Comparison of ENCODE assay signal across 18 cellular contexts in the genomic region with DNA sequence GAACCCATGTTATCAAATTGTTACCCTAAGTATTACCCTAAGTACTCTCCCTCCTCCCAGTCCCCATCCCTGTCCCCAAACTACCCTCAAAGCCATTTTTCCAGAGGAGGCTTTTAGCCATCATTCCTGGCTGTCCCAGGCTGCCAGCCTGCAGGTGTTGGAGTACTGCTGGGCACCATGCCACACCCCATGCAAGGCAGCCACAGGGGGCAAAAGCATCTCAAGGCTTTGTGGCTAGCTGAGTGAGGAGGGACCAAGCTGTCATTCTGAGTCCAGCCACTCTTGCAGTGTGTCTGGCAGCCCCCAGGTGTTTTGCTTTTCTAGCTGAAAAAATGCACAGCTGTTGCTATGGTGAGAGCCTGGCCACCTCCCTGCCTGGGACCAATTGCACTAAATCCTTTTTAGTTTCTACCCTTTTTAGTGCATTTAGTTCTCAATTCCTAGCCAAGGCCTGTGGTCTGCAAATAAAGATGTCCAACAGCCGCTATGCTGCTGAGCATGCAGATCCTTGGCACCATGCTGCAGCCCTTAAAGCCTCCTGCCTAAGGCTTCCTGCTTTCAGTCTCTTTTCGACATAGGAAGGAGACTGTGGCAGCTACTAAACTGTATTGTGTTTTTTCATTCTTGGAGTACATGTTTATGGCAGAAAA. TPM values are rescaled to one million over a fixed set of nuclear protein-coding genes. Genes with fewer than 3 reads are reported as not detected.
DNase-seq lines count a peak whose midpoint lies in the region; ATAC-seq and TF ChIP-seq lines count a peak whose summit lies in the region.
"Had no signal": no experiment of that assay in that cellular context is flagged by ENCODE, and none has a peak within 500 bp of the region (broad histone marks: within the 10 kb centered on the region; RNA-seq: fewer than 3 reads in every experiment).

No MANE protein-coding gene starts in this region.

- H3K4me3 ChIP-seq in rectal smooth muscle tissue (ENCODE audit: low read length) (no peak overlapping the region), PC-9 (no peak overlapping the region)
- H3K4me3 ChIP-seq: hepatocyte, Peyer's patch, SJSA1 had no signal

- H3K27me3 Mint-ChIP-seq in T-helper 2 cell treated with Interferon-gamma antibody and Interleukin-4, amounts not matched to agents 5 μg/mL and 100 μg/mL, for 36 hours (ENCODE audit: low read depth) = no peaks in the 10 kb centered on the region
- H3K27me3 Mint-ChIP-seq: B cell had no signal

- DNase-seq in NCI-H1417 (lab: John Stamatoyannopoulos, UW) (peak; percentile 9 to 68 (median 15)), NCI-H1417 treated with DMSO at 0.1 percent for 48 hours (lab: John Stamatoyannopoulos, UW) (no peak), NAMALWA (ENCODE audit: low spot score) (peak; percentile 23), PC-9 (no peak)
- no peak for DNase-seq in T-helper 2 cell treated with Interferon-gamma antibody and Interleukin-4, amounts not matched to agents 5 μg/mL and 100 μg/mL, for 36 hours (ENCODE audit: low spot score)
- DNase-seq: H9, NCI-H187, Peyer's patch, retina had no signal

- no peaks in the 10 kb centered on the region for H3F3A ChIP-seq in PC-9 (ENCODE audit: insufficient read depth, low read depth)

- H3K4me1 ChIP-seq in rectal smooth muscle tissue (ENCODE audit: control insufficient read depth, insufficient read depth, low read length) (peaks cover 26% of the 10 kb centered on the region), PC-9 (replicated peaks; ENCODE audit: insufficient read depth) (no peaks in the 10 kb centered on the region)
- H3K4me1 ChIP-seq: Peyer's patch had no signal

- CTCF ChIA-PET in PC-9 (lab: Charles Lee) = no interaction called here

- POLR2A ChIA-PET in PC-9 (lab: Charles Lee; ENCODE audit: unreplicated experiment) = no interaction called here

- H3K27ac Mint-ChIP-seq in T-helper 2 cell treated with Interferon-gamma antibody and Interleukin-4, amounts not matched to agents 5 μg/mL and 100 μg/mL, for 36 hours = no peak overlapping the region
- H3K27ac Mint-ChIP-seq: B cell; H9; T-helper 1 cell treated with Interleukin-12 subunit alpha and Interleukin-12 subunit beta and Interleukin-4 antibody, amounts not matched to agents 30 μg/mL and 1 μg/mL, for 36 hours had no signal

- H3K4me2 ChIP-seq in PC-9 = no peak overlapping the region
- H3K4me2 ChIP-seq: hepatocyte had no signal

- H3K36me3 ChIP-seq in rectal smooth muscle tissue (ENCODE audit: control insufficient read depth, insufficient read depth, low read length) = peaks cover 17% of the 10 kb centered on the region
- H3K36me3 ChIP-seq in PC-9 (ENCODE audit: low read depth) = 0 out of 2 replicates have a peak, but pooled peaks cover 10% of the 10 kb centered on the region

- H3K36me3 Mint-ChIP-seq in T-helper 2 cell treated with Interferon-gamma antibody and Interleukin-4, amounts not matched to agents 5 μg/mL and 100 μg/mL, for 36 hours (ENCODE audit: low read depth) = peaks cover 21% of the 10 kb centered on the region

- intact Hi-C loops in PC-9 (cut with micrococcal nuclease; ENCODE audit: unreplicated experiment) = no loop called here

- no peak for ATAC-seq in HG03521 (IDR thresholded peaks at IDR 0.05; ENCODE audit: unreplicated experiment)

- H3K9me3 ChIP-seq in PC-9 (ENCODE audit: insufficient read depth, low read depth) = no peaks in the 10 kb centered on the region
- H3K9me3 ChIP-seq: neutrophil, Peyer's patch, SJSA1 had no signal

- H3K9me3 Mint-ChIP-seq in T-helper 2 cell treated with Interferon-gamma antibody and Interleukin-4, amounts not matched to agents 5 μg/mL and 100 μg/mL, for 36 hours = no peaks in the 10 kb centered on the region
- H3K9me3 Mint-ChIP-seq: H9; T-helper 1 cell treated with Interleukin-12 subunit alpha and Interleukin-12 subunit beta and Interleukin-4 antibody, amounts not matched to agents 30 μg/mL and 1 μg/mL, for 36 hours had no signal

- no peaks in the 10 kb centered on the region for H3K9me2 ChIP-seq in PC-9 (ENCODE audit: insufficient read depth)

- no peak overlapping the region for H3K9ac ChIP-seq in rectal smooth muscle tissue (ENCODE audit: low read length)

- TF ChIP-seq CTCF in PC-9 (conservative IDR thresholded peaks at IDR 0.05) = no peak

- no TSS peak for BruUV-seq in PC-9 (replicated peaks; lab: Mats Ljungman, UMichigan)

- no peaks in the 10 kb centered on the region for H3K79me2 ChIP-seq in PC-9 (ENCODE audit: low read depth)
- H3K79me2 ChIP-seq: hepatocyte had no signal

- H2AFZ ChIP-seq in PC-9 = no peak overlapping the region
- H2AFZ ChIP-seq: hepatocyte had no signal

- H3K4me1 Mint-ChIP-seq in T-helper 2 cell treated with Interferon-gamma antibody and Interleukin-4, amounts not matched to agents 5 μg/mL and 100 μg/mL, for 36 hours (ENCODE audit: low read depth) = peaks cover 2% of the 10 kb centered on the region
- H3K4me1 Mint-ChIP-seq: H9 had no signal

- H3K4me3 Mint-ChIP-seq in T-helper 2 cell treated with Interferon-gamma antibody and Interleukin-4, amounts not matched to agents 5 μg/mL and 100 μg/mL, for 36 hours = no peak overlapping the region
- H3K4me3 Mint-ChIP-seq: B cell; H9; T-helper 1 cell treated with Interleukin-12 subunit alpha and Interleukin-12 subunit beta and Interleukin-4 antibody, amounts not matched to agents 30 μg/mL and 1 μg/mL, for 36 hours had no signal

- H3K27me3 ChIP-seq in rectal smooth muscle tissue (ENCODE audit: control insufficient read depth, insufficient read depth, low read length) (no peaks in the 10 kb centered on the region), PC-9 (ENCODE audit: insufficient read depth, low read depth) (no peaks in the 10 kb centered on the region)
- H3K27me3 ChIP-seq: hepatocyte, neutrophil, Peyer's patch, SJSA1 had no signal

- peaks cover 12% of the 10 kb centered on the region for H4K20me1 ChIP-seq in PC-9 (ENCODE audit: insufficient read depth)

- H3K27ac ChIP-seq in angular gyrus (ENCODE audit: low read depth, low read length) (peak overlapping the region; percentile 6), rectal smooth muscle tissue (ENCODE audit: low read depth, low read length) (peak overlapping the region; percentile 21), PC-9 (no peak overlapping the region)
- H3K27ac ChIP-seq: hepatocyte, neutrophil, Peyer's patch, SJSA1 had no signal

RNA-seq across cellular contexts. Expression of gene PTGS1, which starts 50.4 kb away (rescaled TPM):
- total RNA-seq in PC-9 (2021) = 1.8 TPM in 2 replicates
- total RNA-seq: A172 had no signal

RNA-seq across cellular contexts. Expression of gene MRRF, which starts 55.8 kb away (rescaled TPM):
- total RNA-seq in PC-9 (2021) = 69.0 and 79.5 TPM in 2 replicates

RNA-seq across cellular contexts. Expression of gene RBM18, which starts 55.8 kb away (rescaled TPM):
- total RNA-seq in PC-9 (2021) = 15.1 and 16.1 TPM in 2 replicates

Comparison
In these comparisons a context has a peak if more than half of its experiments do, and no peak if none do; other contexts are left out.
1. DNase-seq: peak in NCI-H1417 (3 of 3) and NAMALWA (single experiment); none in NCI-H1417 treated with DMSO at 0.1 percent for 48 hours (single experiment), PC-9 (0 of 2) and T-helper 2 cell treated with Interferon-gamma antibody and Interleukin-4, amounts not matched to agents 5 μg/mL and 100 μg/mL, for 36 hours (single experiment).